Comparison of ENCODE assay signal across 21 cellular contexts in genomic region chr17:27538156-27538955, GRCh38.
DNase-seq lines count a peak whose midpoint lies in the region; ATAC-seq and TF ChIP-seq lines count a peak whose summit lies in the region.
"Had no signal": no experiment of that assay in that cellular context is flagged by ENCODE, and none has a peak within 500 bp of the region (broad histone marks: within the 10 kb centered on the region; RNA-seq: fewer than 3 reads in every experiment).

No MANE protein-coding gene starts in this region.

- peaks cover 24 to 31% (median 26%) of the 10 kb centered on the region in 3 donors for H3K4me1 Mint-ChIP-seq in IgD-negative memory B cell
- H3K4me1 Mint-ChIP-seq in endodermal cell: peaks cover 28% of the 10 kb centered on the region

- H3K4me3 Mint-ChIP-seq in IgD-negative memory B cell (no peak overlapping the region), endodermal cell (no peak overlapping the region)
- H3K4me3 Mint-ChIP-seq: CD4-positive, alpha-beta memory T cell; dendritic cell treated with granulocyte-macrophage colony-stimulating factor and Interleukin-4, amounts not matched to agents 40 ng/mL and 50 ng/mL, for 4 days; T-helper 2 cell treated with Interferon-gamma antibody and Interleukin-4, amounts not matched to agents 5 μg/mL and 100 μg/mL, for 36 hours had no signal

- BruUV-seq in PC-3 (replicated peaks; lab: Mats Ljungman, UMichigan): no TSS peak

- POLR2A ChIA-PET in PC-3 (lab: Charles Lee; ENCODE audit: unreplicated experiment): no interaction called here

- H3K27ac Mint-ChIP-seq in IgD-negative memory B cell (peak overlapping the region in 2 of 3 donors; percentile 21 to 45), endodermal cell (no peak overlapping the region)
- H3K27ac Mint-ChIP-seq: CD4-positive, alpha-beta memory T cell; T-helper 2 cell treated with Interferon-gamma antibody and Interleukin-4, amounts not matched to agents 5 μg/mL and 100 μg/mL, for 36 hours had no signal

- H3K36me3 Mint-ChIP-seq in IgD-negative memory B cell: peaks cover 2% of the 10 kb centered on the region
- no peaks in the 10 kb centered on the region for H3K36me3 Mint-ChIP-seq in endodermal cell (ENCODE audit: low read depth)
- H3K36me3 Mint-ChIP-seq: CD4-positive, alpha-beta memory T cell had no signal

- CTCF ChIA-PET in PC-3 (lab: Charles Lee): no interaction called here

- H3K36me3 ChIP-seq in endodermal cell (ENCODE audit: control insufficient read depth, insufficient read depth, low read length) (no peaks in the 10 kb centered on the region), upper lobe of right lung (no peaks in the 10 kb centered on the region), PC-3 (ENCODE audit: low read depth, low read length) (no peaks in the 10 kb centered on the region)
- H3K36me3 ChIP-seq: WERI-Rb-1 had no signal

- no peak for ATAC-seq in upper lobe of right lung
- no peak for ATAC-seq in PC-3
- ATAC-seq in GM18868 (IDR thresholded peaks at IDR 0.05; ENCODE audit: unreplicated experiment): no peak
- ATAC-seq: SK-N-SH treated with all-trans-retinoic acid at 6 μM for 48 hours; stimulated activated naive CD8-positive, alpha-beta T cell treated with anti-CD3 and anti-CD28 coated beads, Interleukin-15, Interleukin-2, amounts not matched to agents 100 U/mL and 50 U/mL, for 24 hours had no signal

- TF ChIP-seq CTCF in endodermal cell (conservative IDR thresholded peaks at IDR 0.05): no peak
- no peak for TF ChIP-seq CTCF in upper lobe of right lung (IDR thresholded peaks at IDR 0.05)
- TF ChIP-seq CTCF in PC-3 (conservative IDR thresholded peaks at IDR 0.05; ENCODE audit: low read depth, low read length): no peak

- H3K27me3 Mint-ChIP-seq in IgD-negative memory B cell (no peaks in the 10 kb centered on the region), endodermal cell (ENCODE audit: insufficient read depth) (no peaks in the 10 kb centered on the region)
- H3K27me3 Mint-ChIP-seq: CD4-positive, alpha-beta memory T cell had no signal

- H3K27ac ChIP-seq in endodermal cell (ENCODE audit: low read depth, low read length) (no peak overlapping the region), upper lobe of right lung (no peak overlapping the region), PC-3 (ENCODE audit: low read length) (no peak overlapping the region)
- H3K27ac ChIP-seq: WERI-Rb-1 had no signal

- no peaks in the 10 kb centered on the region for H3K9me3 ChIP-seq in endodermal cell (ENCODE audit: control insufficient read depth, low read length)
- no peaks in the 10 kb centered on the region for H3K9me3 ChIP-seq in upper lobe of right lung
- no peaks in the 10 kb centered on the region for H3K9me3 ChIP-seq in PC-3 (ENCODE audit: low read length)

- no peaks in the 10 kb centered on the region for H4K20me1 ChIP-seq in PC-3 (ENCODE audit: low read length)

- no peak overlapping the region for H2AFZ ChIP-seq in PC-3 (ENCODE audit: low read length)

- H3K4me3 ChIP-seq in endodermal cell (ENCODE audit: low read length) (no peak overlapping the region), upper lobe of right lung (no peak overlapping the region), PC-3 (ENCODE audit: low read length) (no peak overlapping the region)

- intact Hi-C loops in upper lobe of right lung (cut with DNase I) (no loop called here), PC-3 (cut with micrococcal nuclease) (no loop called here)

- WGBS in endodermal cell (ENCODE audit: insufficient coverage in 1 of 2, insufficient read length in 1 of 2), 2 experiments: 86 to 95% methylated on average over 6 to 11 of the region's 11 CpGs

- H3K9me2 ChIP-seq in PC-3 (replicated peaks; ENCODE audit: low read length): no peaks in the 10 kb centered on the region

- H3K27me3 ChIP-seq in endodermal cell (ENCODE audit: control insufficient read depth, insufficient read depth, low read length, poor library complexity, severe bottlenecking) (no peaks in the 10 kb centered on the region), upper lobe of right lung (no peaks in the 10 kb centered on the region), PC-3 (ENCODE audit: low read length) (no peaks in the 10 kb centered on the region)

- peak; percentile 49 for DNase-seq in endodermal cell
- peak; percentile 42 for DNase-seq in myocyte (ENCODE audit: low read depth)
- peak; percentile 42 for DNase-seq in upper lobe of right lung
- DNase-seq in PC-3: no peak
- no peak for DNase-seq in activated naive CD4-positive, alpha-beta T cell treated with Interleukin-2 at 50 U/mL for 16 hours
- DNase-seq: activated CD8-positive, alpha-beta memory T cell treated with anti-CD3 and anti-CD28 coated beads, Interleukin-2, amount 50 U/mL, for 48 hours; CD4-positive, alpha-beta memory T cell; GDM1; Kasumi-1; NCI-H1092; NCI-H1930; NCI-H2227 treated with DMSO at 0.1 percent for 48 hours; NCI-H748 treated with DMSO at 0.1 percent for 48 hours; stimulated activated CD4-positive, alpha-beta T cell treated with anti-CD3 and anti-CD28 coated beads, Interleukin-4, amount 100 ng/mL, for 1 hour; stimulated activated naive CD8-positive, alpha-beta T cell treated with anti-CD3 and anti-CD28 coated beads, Interleukin-15, Interleukin-2, amounts not matched to agents 100 U/mL and 50 U/mL, for 24 hours; WERI-Rb-1 had no signal

- no peaks in the 10 kb centered on the region for H3F3A ChIP-seq in PC-3 (ENCODE audit: low read length, unreplicated experiment)

- no peak overlapping the region for H3K4me2 ChIP-seq in PC-3 (ENCODE audit: low read length)

- H3K4me1 ChIP-seq in endodermal cell (ENCODE audit: control insufficient read depth, insufficient read depth, low read length): peaks cover 7% of the 10 kb centered on the region
- H3K4me1 ChIP-seq in upper lobe of right lung: peaks cover 62% of the 10 kb centered on the region
- H3K4me1 ChIP-seq in PC-3 (ENCODE audit: insufficient read depth, low read length): peaks cover 5% of the 10 kb centered on the region; the same call in 1 of the 2 replicates

- H3K9ac ChIP-seq in endodermal cell (ENCODE audit: extremely low read depth, low read length, poor library complexity, severe bottlenecking): no peak overlapping the region
- H3K9ac ChIP-seq in PC-3 (ENCODE audit: low read length): no peak overlapping the region

- H3K79me2 ChIP-seq in PC-3 (ENCODE audit: low read length): no peaks in the 10 kb centered on the region

- no peaks in the 10 kb centered on the region for H3K9me3 Mint-ChIP-seq in IgD-negative memory B cell
- no peaks in the 10 kb centered on the region for H3K9me3 Mint-ChIP-seq in endodermal cell
- H3K9me3 Mint-ChIP-seq: CD4-positive, alpha-beta memory T cell; dendritic cell treated with granulocyte-macrophage colony-stimulating factor and Interleukin-4, amounts not matched to agents 40 ng/mL and 50 ng/mL, for 4 days; T-helper 2 cell treated with Interferon-gamma antibody and Interleukin-4, amounts not matched to agents 5 μg/mL and 100 μg/mL, for 36 hours had no signal

Comparison
In these comparisons a context has a peak if more than half of its experiments do, and no peak if none do; other contexts are left out.
1. DNase-seq: peak in endodermal cell (single experiment), myocyte (single experiment) and upper lobe of right lung (single experiment); none in PC-3 (single experiment) and activated naive CD4-positive, alpha-beta T cell treated with Interleukin-2 at 50 U/mL for 16 hours (single experiment).